ENCODE assay signal across 9 cellular contexts in genomic region chr13:31742102-31742695, GRCh38. TPM values are rescaled to one million over a fixed set of nuclear protein-coding genes. Genes with fewer than 3 reads are reported as not detected.
A peak's percentile ranks its signal among the peaks of the same experiment; 100 is the strongest.
DNase-seq lines count a peak whose midpoint lies in the region; ATAC-seq, FAIRE-seq and TF ChIP-seq lines count a peak whose summit lies in the region.
"Had no signal": no experiment of that assay in that cellular context is flagged by ENCODE, and none has a peak within 500 bp of the region (broad histone marks: within the 10 kb centered on the region; RNA-seq: fewer than 3 reads in every experiment).

No MANE protein-coding gene starts in this region.

- in situ Hi-C loops in HAP-1 (cut with MboI; ENCODE audit: low sequenced_read_pairs) (loop anchor here (25.0 kb wide), 2 partner anchors 205 to 505 kb away; no protein-coding TSS in a partner anchor), K562 (cut with MboI) (loop anchor here (25.0 kb wide), 1 partner anchor 505 kb away; no protein-coding TSS in a partner anchor)

- 1% methylated on average over 6 of the region's 7 CpGs for WGBS in K562 (ENCODE audit: insufficient coverage, low coverage, missing lambda C conversion rate)

- H3K4me3 ChIP-seq in HAP-1 (no peak overlapping the region), K562 (no peak overlapping the region)

- peak overlapping the region in 2 of 5 donors; percentile 41 to 75 for H3K4me3 Mint-ChIP-seq in immature natural killer cell

- no TSS peak for BruUV-seq in K562 (replicated peaks; lab: Mats Ljungman, UMichigan)

- peak; percentile 94 for FAIRE-seq in K562 (lab: Jason Lieb, UNC)

- H3K27ac ChIP-seq in K562 (ENCODE audit: extremely low read depth, low read depth, low read length): no peak overlapping the region

- H3K36me3 Mint-ChIP-seq in immature natural killer cell: no peaks in the 10 kb centered on the region

- H3K9me3 Mint-ChIP-seq in immature natural killer cell: no peaks in the 10 kb centered on the region

- peak; percentile 95 for TF ChIP-seq CTCF in GM12873 (IDR thresholded peaks at IDR 0.05; ENCODE audit: insufficient read depth, low read depth, low read length, missing control alignments)
- peak; percentile 71 to 81 (median 79) for TF ChIP-seq CTCF in K562 (IDR thresholded peaks at IDR 0.05 in 2 of 3, conservative IDR thresholded peaks at IDR 0.05 in 1 of 3; ENCODE audit: insufficient read depth in 2 of 3, low read depth in 1 of 3, low read length in 3 of 3)

- H3K27me3 Mint-ChIP-seq in immature natural killer cell (ENCODE audit: low read depth in 3 of 3): peaks cover 0 to 14% (median 2%) of the 10 kb centered on the region in 3 donors

- peak; percentile 43 to 66; a peak in 3 of 4 replicates for TF ChIP-seq RAD21 in K562 (CRISPR knock-in tag; conservative IDR thresholded peaks at IDR 0.05 in 1 of 2, IDR thresholded peaks at IDR 0.05 in 1 of 2)

- H3K9me1 ChIP-seq in K562 (ENCODE audit: control insufficient read depth, insufficient read depth, low read length): no peaks in the 10 kb centered on the region

- CTCF ChIA-PET in K562 (lab: Yijun Ruan, JAX; ENCODE audit: low intra/inter-chr PET ratio): interaction anchor here (1.0 to 1.9 kb wide), 3 partner anchors 310 to 568 kb away, joined by 3 to 8 read pairs (median 3); no protein-coding TSS in a partner anchor

- no peaks in the 10 kb centered on the region; the same call in 1 of the 2 replicates for H3K4me1 ChIP-seq in HAP-1
- H3K4me1 ChIP-seq in K562 (replicated peaks in 1 of 2; ENCODE audit: control insufficient read depth in 2 of 2, insufficient read depth in 2 of 2, low read length in 2 of 2): no peaks in the 10 kb centered on the region

- no peaks in the 10 kb centered on the region for H3K9me3 ChIP-seq in HAP-1
- no peaks in the 10 kb centered on the region for H3K9me3 ChIP-seq in K562 (replicated peaks; ENCODE audit: control insufficient read depth, insufficient read depth, low read depth, low read length)

- DNase-seq in HAP-1 (ENCODE audit: low spot score in 2 of 2) (peak; percentile 58 to 84), NAMALWA (ENCODE audit: low spot score) (peak; percentile 82), T-helper 9 cell (peak; percentile 55), K562 (ENCODE audit: extremely low read depth in 1 of 4, low spot score in 3 of 4) (peak; percentile 53 to 68 (median 54)), immature natural killer cell (peak; percentile 57 to 70 (median 64)), NCI-H226 (no peak)
- DNase-seq in stimulated activated CD4-positive, alpha-beta T cell treated with anti-CD3 and anti-CD28 coated beads, Interleukin-12 subunit alpha, Interleukin-12 subunit beta, amount 100 ng/mL, for 48 hours (ENCODE audit: low read depth in 2 of 3, low spot score in 1 of 3): peak; percentile 31 to 71 (median 42)

- H3K79me2 ChIP-seq in K562 (ENCODE audit: control insufficient read depth, insufficient read depth, low read length): no peaks in the 10 kb centered on the region

- peak overlapping the region in 2 of 6 donors; percentile 52 to 84 for H3K27ac Mint-ChIP-seq in immature natural killer cell

- TF ChIP-seq POLR2A in K562 (conservative IDR thresholded peaks at IDR 0.05): no peak

- intact Hi-C loops in K562 (cut with micrococcal nuclease): loop anchor here (1.0 to 5.0 kb wide), 3 partner anchors 85 to 311 kb away; no protein-coding TSS in a partner anchor

- H3K36me3 ChIP-seq in HAP-1 (replicated peaks) (no peaks in the 10 kb centered on the region), K562 (ENCODE audit: control insufficient read depth, insufficient read depth, low read length) (no peaks in the 10 kb centered on the region)

- no peak overlapping the region for H2AFZ ChIP-seq in K562 (ENCODE audit: low read depth, low read length)

- no peak overlapping the region for H3K4me2 ChIP-seq in K562 (ENCODE audit: insufficient read depth, low read length)

- H3K27me3 ChIP-seq in HAP-1 (ENCODE audit: low read depth) (no peaks in the 10 kb centered on the region), K562 (ENCODE audit: control insufficient read depth in 2 of 2, insufficient read depth in 2 of 2, low read length in 2 of 2) (no peaks in the 10 kb centered on the region; a peak in 1 of 5 replicates)

- POLR2A ChIA-PET in K562 (lab: Yijun Ruan, JAX): no interaction called here

- peaks cover 2 to 5% of the 10 kb centered on the region in 2 donors for H3K4me1 Mint-ChIP-seq in immature natural killer cell

- TF ChIP-seq EP300 in K562 (IDR thresholded peaks at IDR 0.05; ENCODE audit: low read length): no peak

- peak; percentile 90 for ATAC-seq in K562

- no peaks in the 10 kb centered on the region for H4K20me1 ChIP-seq in K562 (replicated peaks; ENCODE audit: control insufficient read depth, insufficient read depth, low read length)

- H3K9ac ChIP-seq in K562 (ENCODE audit: insufficient read depth in 1 of 2, low read depth in 2 of 2, low read length in 2 of 2): no peak overlapping the region

TF ChIP-seq in K562, 482 proteins besides CTCF, POLR2A, EP300 and RAD21:
- TF ChIP-seq ETS2 (tag; IDR thresholded peaks at IDR 0.05; ENCODE audit: borderline replicate concordance, poor library complexity, severe bottlenecking) (no peak), HMBOX1 (IDR thresholded peaks at IDR 0.05) (0 out of 2 replicates have a peak, but pooled peaks have one; percentile 47), SMC3 (conservative IDR thresholded peaks at IDR 0.05; ENCODE audit: insufficient read depth, low read depth, low read length) (peak; percentile 57)

RNA-seq across cellular contexts. Expression of gene RXFP2, which starts 2.9 kb away (rescaled TPM):
- total RNA-seq in K562 (2011; cell fraction: chromatin; rRNA removed; ENCODE audit: low replicate concordance): not detected in 2 replicates
- total RNA-seq in K562 (2011; cell fraction: nucleolus; rRNA removed): not detected in 2 replicates
- not detected in 2 replicates for total RNA-seq in K562 (2011; cell fraction: nucleoplasm; rRNA removed)
- not detected in 2 replicates for total RNA-seq in K562 (2014; rRNA removed)
- total RNA-seq in K562 (2014; rRNA removed; fragmentation: Illumina TruSeq; extraction: Trizol): not detected in 2 replicates
- total RNA-seq in K562 (2015; rRNA removed; fragmentation: Illumina TruSeq; extraction: Trizol): not detected in 2 replicates
- not detected in 2 replicates for total RNA-seq in K562 (2021)
- polyA plus RNA-seq in K562 (2011; rRNA removed): not detected in 2 replicates
- polyA plus RNA-seq in K562 (2011; cell fraction: cytosol; rRNA removed): not detected in 2 replicates
- polyA plus RNA-seq in K562 (2011; cell fraction: nucleus; rRNA removed): not detected in 2 replicates
- not detected in 2 replicates for polyA plus RNA-seq in K562 (2012)
- polyA plus RNA-seq in K562 (2014; fragmentation: Illumina TruSeq; extraction: Trizol): not detected in 2 replicates
- not detected for polyA plus RNA-seq in K562 (2014; fragmentation: Nextera tagmentation; extraction: Ambion mirVana)
- polyA plus RNA-seq in K562 (2014; rRNA removed): not detected in 2 replicates
- polyA minus RNA-seq in K562 (2011; rRNA and poly(A)+ RNA removed): not detected in 2 replicates
- polyA minus RNA-seq in K562 (2011; cell fraction: cytosol; rRNA and poly(A)+ RNA removed): not detected in 2 replicates
- polyA minus RNA-seq in K562 (2011; cell fraction: nucleus; rRNA and poly(A)+ RNA removed): not detected in 2 replicates
- not detected for polyA plus RNA-seq in immature natural killer cell
- total RNA-seq: urinary bladder had no signal
- polyA plus RNA-seq: urinary bladder had no signal
